In genomic region chr1:117059334-117059677, GRCh38 we compare ENCODE assay signal across 9 cellular contexts. TPM values are rescaled to one million over a fixed set of nuclear protein-coding genes. Genes with fewer than 3 reads are reported as not detected.
DNase-seq lines count a peak whose midpoint lies in the region; ATAC-seq, FAIRE-seq and TF ChIP-seq lines count a peak whose summit lies in the region.
"Had no signal": no experiment of that assay in that cellular context is flagged by ENCODE, and none has a peak within 500 bp of the region (broad histone marks: within the 10 kb centered on the region; RNA-seq: fewer than 3 reads in every experiment).

No MANE protein-coding gene starts in this region.

- no peak for TF ChIP-seq CTCF in H1 (IDR thresholded peaks at IDR 0.05; ENCODE audit: control extremely low read depth in 1 of 3, insufficient read depth in 1 of 3, low read depth in 1 of 3, low read length in 3 of 3)
- TF ChIP-seq CTCF in tibial artery (IDR thresholded peaks at IDR 0.05) = no peak

- H2AK5ac ChIP-seq in H1 (ENCODE audit: low read depth, low read length) = no peak overlapping the region

- peaks cover 0 to 3% (median 1%) of the 10 kb centered on the region in 4 experiments; a peak in 1 of 7 replicates for H3K4me1 ChIP-seq in H1 (replicated peaks in 1 of 4; ENCODE audit: control insufficient read depth in 3 of 4, insufficient read depth in 4 of 4, low read length in 3 of 4)
- peaks cover 0 to 13% (median 10%) of the 10 kb centered on the region in 4 donors for H3K4me1 ChIP-seq in tibial artery

- H2BK15ac ChIP-seq in H1 (ENCODE audit: low read length) = 0 out of 2 replicates have a peak overlapping the region, but pooled peaks have one; percentile 14

- ATAC-seq in HG02763 (IDR thresholded peaks at IDR 0.05; ENCODE audit: unreplicated experiment) = peak; percentile 33
- peak; percentile 43 to 47 for ATAC-seq in naive thymus-derived CD8-positive, alpha-beta T cell

- no peak overlapping the region for H4K91ac ChIP-seq in H1 (replicated peaks; ENCODE audit: insufficient read length, low read length)

- no peak overlapping the region for H2BK120ac ChIP-seq in H1 (replicated peaks; ENCODE audit: low read depth, low read length)

- CTCF ChIA-PET in activated CD4-positive, alpha-beta T cell treated with anti-CD3 and anti-CD28 coated beads, Interleukin-2, amount 10 ng/mL, durations not matched to agents 7 days and 5 days (lab: Charles Lee) = interaction anchor here (1.3 to 2.3 kb wide), 4 partner anchors 34 to 382 kb away, joined by 3 to 11 read pairs (median 8); no protein-coding TSS in a partner anchor
- CTCF ChIA-PET in H1 (lab: Charles Lee; ENCODE audit: partially characterized antibody) = interaction anchor here (0.6 to 1.7 kb wide), 5 partner anchors 10 to 76 kb away, joined by 3 to 5 read pairs (median 4); no protein-coding TSS in a partner anchor

- H2BK5ac ChIP-seq in H1 (ENCODE audit: low read depth, low read length) = peak overlapping the region; percentile 85

- H3K23ac ChIP-seq in H1 (ENCODE audit: insufficient read length) = no peak overlapping the region

- no peaks in the 10 kb centered on the region for H3K9me3 Mint-ChIP-seq in activated CD4-positive, alpha-beta T cell treated with anti-CD3 and anti-CD28 coated beads, Interleukin-2, amount 10 ng/mL, durations not matched to agents 7 days and 5 days
- H3K9me3 Mint-ChIP-seq in naive thymus-derived CD8-positive, alpha-beta T cell = no peaks in the 10 kb centered on the region
- H3K9me3 Mint-ChIP-seq: mesothelial cell of epicardium had no signal

- DNase-seq in DMS153 (lab: John Stamatoyannopoulos, UW) = peak; percentile 55
- no peak for DNase-seq in DMS153 treated with DMSO at 0.1 percent for 48 hours (lab: John Stamatoyannopoulos, UW; ENCODE audit: unreplicated experiment)
- peak; percentile 71 for DNase-seq in NCI-H2107 treated with DMSO at 0.1 percent for 48 hours (lab: John Stamatoyannopoulos, UW; ENCODE audit: unreplicated experiment)
- peak; percentile 81 for DNase-seq in activated CD4-positive, alpha-beta T cell treated with anti-CD3 and anti-CD28 coated beads, Interleukin-2, amount 10 ng/mL, durations not matched to agents 7 days and 5 days
- no peak for DNase-seq in H1 (ENCODE audit: low read depth in 1 of 2, low spot score in 2 of 2)
- DNase-seq in naive thymus-derived CD8-positive, alpha-beta T cell = peak; percentile 50 to 87 (median 60)
- DNase-seq in tibial artery = peak; percentile 39 to 66

- H3K36me3 ChIP-seq in H1 (ENCODE audit: control insufficient read depth in 2 of 4, insufficient read depth in 4 of 4, low read length in 3 of 4) = peaks cover 6 to 17% (median 11%) of the 10 kb centered on the region in 4 experiments; a peak in 6 of 8 replicates
- no peaks in the 10 kb centered on the region for H3K36me3 ChIP-seq in tibial artery

- peak overlapping the region; percentile 8 for H3K56ac ChIP-seq in H1 (replicated peaks; ENCODE audit: insufficient read length, low read depth, low read length)

- H3K27ac ChIP-seq in H1 (ENCODE audit: low read depth, low read length) (peak overlapping the region; percentile 92), tibial artery (peak overlapping the region; percentile 81 to 85)

- peaks cover 3% of the 10 kb centered on the region; the same call in 1 of the 2 replicates for H3K23me2 ChIP-seq in H1 (ENCODE audit: low read depth, low read length)

- H3K4me2 ChIP-seq in H1 (ENCODE audit: insufficient read depth in 1 of 2, low read depth in 2 of 2, low read length in 2 of 2) = peak overlapping the region; percentile 81 to 88

- no peak overlapping the region for H3K14ac ChIP-seq in H1 (ENCODE audit: insufficient read length)

- H3K27me3 ChIP-seq in H1 (replicated peaks in 1 of 4; ENCODE audit: control insufficient read depth in 3 of 4, extremely low read depth in 1 of 4, insufficient read depth in 3 of 4, low read length in 3 of 4) (no peaks in the 10 kb centered on the region), tibial artery (no peaks in the 10 kb centered on the region)

- peak overlapping the region; percentile 92; the same call in 1 of the 2 replicates for H4K8ac ChIP-seq in H1 (ENCODE audit: extremely low read depth, insufficient read depth, low read length)

- H3K9me3 ChIP-seq in H1 (ENCODE audit: insufficient read depth in 2 of 2, low read depth in 1 of 2, low read length in 1 of 2) (no peaks in the 10 kb centered on the region), tibial artery (no peaks in the 10 kb centered on the region)

- H3K36me3 Mint-ChIP-seq in activated CD4-positive, alpha-beta T cell treated with anti-CD3 and anti-CD28 coated beads, Interleukin-2, amount 10 ng/mL, durations not matched to agents 7 days and 5 days (ENCODE audit: low read depth) = peaks cover 37% of the 10 kb centered on the region
- peaks cover 5 to 20% (median 16%) of the 10 kb centered on the region in 3 donors for H3K36me3 Mint-ChIP-seq in naive thymus-derived CD8-positive, alpha-beta T cell
- H3K36me3 Mint-ChIP-seq: mesothelial cell of epicardium had no signal

- H3K4me1 Mint-ChIP-seq in activated CD4-positive, alpha-beta T cell treated with anti-CD3 and anti-CD28 coated beads, Interleukin-2, amount 10 ng/mL, durations not matched to agents 7 days and 5 days = peaks cover 62% of the 10 kb centered on the region
- peaks cover 9 to 47% (median 28%) of the 10 kb centered on the region in 4 donors for H3K4me1 Mint-ChIP-seq in naive thymus-derived CD8-positive, alpha-beta T cell

- H2BK12ac ChIP-seq in H1 (ENCODE audit: low read depth, low read length) = no peak overlapping the region; the same call in 1 of the 2 replicates

- POLR2A ChIA-PET in activated CD4-positive, alpha-beta T cell treated with anti-CD3 and anti-CD28 coated beads, Interleukin-2, amount 10 ng/mL, durations not matched to agents 7 days and 5 days (lab: Charles Lee) = interaction anchor here (0.6 to 2.1 kb wide), 3 partner anchors 56 to 321 kb away, joined by 3 to 5 read pairs (median 3); partner anchors contain the start of gene CD2
- POLR2A ChIA-PET in H1 (lab: Charles Lee; ENCODE audit: partially characterized antibody) = interaction anchor here (0.6 to 3.4 kb wide), 21 partner anchors 10 to 391 kb away, joined by 3 to 19 read pairs (median 4); partner anchors contain the start of gene TRIM45
- POLR2A ChIA-PET in naive thymus-derived CD8-positive, alpha-beta T cell (lab: Charles Lee) = interaction anchor here (0.7 to 3.3 kb wide), 13 partner anchors 11 to 486 kb away, joined by 3 to 23 read pairs (median 4); partner anchors contain the start of gene MAN1A2

- no peak overlapping the region for H3K27ac Mint-ChIP-seq in activated CD4-positive, alpha-beta T cell treated with anti-CD3 and anti-CD28 coated beads, Interleukin-2, amount 10 ng/mL, durations not matched to agents 7 days and 5 days
- H3K27ac Mint-ChIP-seq in naive thymus-derived CD8-positive, alpha-beta T cell = no peak overlapping the region

- TF ChIP-seq POLR2A in H1 (IDR thresholded peaks at IDR 0.05; ENCODE audit: control extremely low read depth in 1 of 2, low read depth in 2 of 2, low read length in 2 of 2) = 0 out of 3 replicates have a peak, but pooled peaks of 1 of the 2 experiments have one; percentile 82

- no peak for TF ChIP-seq RAD21 in H1 (IDR thresholded peaks at IDR 0.05 in 1 of 2, conservative IDR thresholded peaks at IDR 0.05 in 1 of 2; ENCODE audit: low read depth in 2 of 2, low read length in 2 of 2)

- H2BK20ac ChIP-seq in H1 (ENCODE audit: low read length) = no peak overlapping the region

- TF ChIP-seq EP300 in H1 (IDR thresholded peaks at IDR 0.05; ENCODE audit: borderline replicate concordance in 1 of 2, low read depth in 2 of 2, low read length in 2 of 2) = no peak

- H3K9ac ChIP-seq in H1 (replicated peaks in 1 of 4; ENCODE audit: extremely low read depth in 1 of 4, low read depth in 3 of 4, low read length in 3 of 4) = peak overlapping the region; percentile 92 to 97 (median 96)

- H3K79me1 ChIP-seq in H1 (ENCODE audit: low read depth, low read length) = peaks cover 2% of the 10 kb centered on the region; the same call in 1 of the 2 replicates

- H2AFZ ChIP-seq in H1 (ENCODE audit: low read length) = 0 out of 2 replicates have a peak overlapping the region, but pooled peaks have one; percentile 49

- intact Hi-C loops in tibial artery (cut with DNase I; ENCODE audit: low total_unique reads) = loop anchor here (1.0 to 10.0 kb wide), 3 partner anchors 19 to 555 kb away; partner anchors contain the start of gene CD58

- FAIRE-seq in H1 (lab: Jason Lieb, UNC) = no peak

- peaks cover 0 to 1% of the 10 kb centered on the region in 2 experiments for H4K20me1 ChIP-seq in H1 (replicated peaks in 1 of 2; ENCODE audit: control insufficient read depth in 1 of 2, insufficient read depth in 2 of 2, low read length in 2 of 2)

- H3K4me3 ChIP-seq in H1 (ENCODE audit: extremely low read depth in 1 of 4, insufficient read depth in 2 of 4, low read depth in 3 of 4, low read length in 4 of 4) (peak overlapping the region; percentile 77 to 93 (median 90)), tibial artery (peak overlapping the region; percentile 77 to 89)

- H3K4ac ChIP-seq in H1 (replicated peaks; ENCODE audit: insufficient read length, low read depth, low read length) = peak overlapping the region; percentile 55

- H3K4me3 Mint-ChIP-seq in activated CD4-positive, alpha-beta T cell treated with anti-CD3 and anti-CD28 coated beads, Interleukin-2, amount 10 ng/mL, durations not matched to agents 7 days and 5 days = no peak overlapping the region
- no peak overlapping the region for H3K4me3 Mint-ChIP-seq in naive thymus-derived CD8-positive, alpha-beta T cell
- H3K4me3 Mint-ChIP-seq: mesothelial cell of epicardium had no signal

- WGBS in H1 (ENCODE audit: extremely low coverage in 1 of 2, insufficient coverage in 1 of 2, insufficient read length in 1 of 2, insufficient replicate concordance in 2 of 2, low coverage in 1 of 2, low lambda C conversion rate in 2 of 2, missing lambda C conversion rate in 1 of 2), 2 experiments = 3% methylated on average over 18 of the region's 18 CpGs; no CpG with 5 or more reads in 1 of the 2 experiments

- peaks cover 0 to 17% of the 10 kb centered on the region in 2 experiments; a peak in 2 of 4 replicates for H3K79me2 ChIP-seq in H1 (ENCODE audit: control insufficient read depth in 1 of 2, insufficient read depth in 2 of 2, low read length in 2 of 2)

- peak overlapping the region; percentile 57 for H3K18ac ChIP-seq in H1 (ENCODE audit: extremely low read depth, low read length)

- peak overlapping the region; percentile 88 for H4K5ac ChIP-seq in H1 (ENCODE audit: insufficient read length, low read depth, low read length)

- H3K27me3 Mint-ChIP-seq in activated CD4-positive, alpha-beta T cell treated with anti-CD3 and anti-CD28 coated beads, Interleukin-2, amount 10 ng/mL, durations not matched to agents 7 days and 5 days = no peaks in the 10 kb centered on the region
- no peaks in the 10 kb centered on the region for H3K27me3 Mint-ChIP-seq in naive thymus-derived CD8-positive, alpha-beta T cell

RNA-seq across cellular contexts. Expression of gene TTF2, which starts 0.8 kb away (rescaled TPM):
- total RNA-seq in activated CD4-positive, alpha-beta T cell treated with anti-CD3 and anti-CD28 coated beads, Interleukin-2, amount 10 ng/mL, durations not matched to agents 7 days and 5 days = 100 to 1,000 TPM; 123 to 133 TPM
- total RNA-seq in H1 (2021; fragmentation: NEBNext Ultra II Directional; extraction: Animal tissue kit (Norgen Biotek cat#: 25700)) = 89.6 and 93.2 TPM in 2 replicates
- 16.9 and 27.5 TPM in 2 replicates for polyA plus RNA-seq in H1 (2011; rRNA removed)
- polyA plus RNA-seq in H1 (2011; cell fraction: cytosol; rRNA removed) = 37.3 TPM
- polyA plus RNA-seq in H1 (2011; cell fraction: nucleus; rRNA removed) = 52.7 TPM
- polyA plus RNA-seq in H1 (2012, experiment 1 of 2) = 24.3 to 65.3 TPM (median 32.5 TPM) in 4 replicates
- polyA plus RNA-seq in H1 (2012, experiment 2 of 2) = 1.4 TPM
- 28.2 TPM for polyA plus RNA-seq in H1 (2013, experiment 1 of 2)
- polyA plus RNA-seq in H1 (2013, experiment 2 of 2) = 26.0 TPM
- polyA minus RNA-seq in H1 (2011; rRNA and poly(A)+ RNA removed) = 47.2 and 49.3 TPM in 2 replicates
- 53.4 TPM for polyA minus RNA-seq in H1 (2011; cell fraction: cytosol; rRNA and poly(A)+ RNA removed)
- 90.0 TPM for polyA minus RNA-seq in H1 (2011; cell fraction: nucleus; rRNA and poly(A)+ RNA removed)
- total RNA-seq in naive thymus-derived CD8-positive, alpha-beta T cell = 10 to 100 TPM; 29.5 to 31.0 TPM
- 10 to 100 TPM; 10.8 to 13.4 (median 11.7) TPM for polyA plus RNA-seq in naive thymus-derived CD8-positive, alpha-beta T cell

RNA-seq across cellular contexts. Expression of gene CD101, which starts 57.7 kb away (rescaled TPM):
- total RNA-seq in activated CD4-positive, alpha-beta T cell treated with anti-CD3 and anti-CD28 coated beads, Interleukin-2, amount 10 ng/mL, durations not matched to agents 7 days and 5 days = 1 to 10 TPM; 3.4 to 4.2 TPM
- 1.1 and 1.4 TPM in 2 replicates for total RNA-seq in H1 (2021; fragmentation: NEBNext Ultra II Directional; extraction: Animal tissue kit (Norgen Biotek cat#: 25700))
- polyA plus RNA-seq in H1 (2011; rRNA removed) = 1.2 and 1.5 TPM in 2 replicates
- polyA plus RNA-seq in H1 (2011; cell fraction: cytosol; rRNA removed) = 1.2 TPM
- polyA plus RNA-seq in H1 (2011; cell fraction: nucleus; rRNA removed) = 4.7 TPM
- polyA plus RNA-seq in H1 (2012, experiment 1 of 2) = 1.4 to 3.0 TPM (median 2.1 TPM) in 4 replicates
- 0.07 TPM for polyA plus RNA-seq in H1 (2012, experiment 2 of 2)
- polyA plus RNA-seq in H1 (2013, experiment 1 of 2) = 1.9 TPM
- polyA plus RNA-seq in H1 (2013, experiment 2 of 2) = 2.0 TPM
- polyA minus RNA-seq in H1 (2011; rRNA and poly(A)+ RNA removed) = 1.8 and 3.2 TPM in 2 replicates
- polyA minus RNA-seq in H1 (2011; cell fraction: cytosol; rRNA and poly(A)+ RNA removed) = 1.0 TPM
- polyA minus RNA-seq in H1 (2011; cell fraction: nucleus; rRNA and poly(A)+ RNA removed) = 3.8 TPM
- total RNA-seq in naive thymus-derived CD8-positive, alpha-beta T cell = not detected
- 10 to 100 TPM; 28.4 to 39.2 (median 37.0) TPM for polyA plus RNA-seq in naive thymus-derived CD8-positive, alpha-beta T cell

Comparison
In these comparisons a context has a peak if more than half of its experiments do, and no peak if none do; other contexts are left out.
1. DNase-seq: peak in DMS153 (single experiment), NCI-H2107 treated with DMSO at 0.1 percent for 48 hours (single experiment), activated CD4-positive, alpha-beta T cell treated with anti-CD3 and anti-CD28 coated beads, Interleukin-2, amount 10 ng/mL, durations not matched to agents 7 days and 5 days (single experiment), naive thymus-derived CD8-positive, alpha-beta T cell (10 of 10) and tibial artery (2 of 2); none in DMS153 treated with DMSO at 0.1 percent for 48 hours (single experiment) and H1 (0 of 2).